In genomic region chr4:83248486-83248885, GRCh38 we compare ENCODE assay signal across 24 cellular contexts. TPM values are rescaled to one million over a fixed set of nuclear protein-coding genes. Genes with fewer than 3 reads are reported as not detected.
A peak's percentile ranks its signal among the peaks of the same experiment; 100 is the strongest.
DNase-seq lines count a peak whose midpoint lies in the region; ATAC-seq, FAIRE-seq and TF ChIP-seq lines count a peak whose summit lies in the region.
"Had no signal": no experiment of that assay in that cellular context is flagged by ENCODE, and none has a peak within 500 bp of the region (broad histone marks: within the 10 kb centered on the region; RNA-seq: fewer than 3 reads in every experiment).

No MANE protein-coding gene starts in this region.

- whole genome bisulfite sequencing in esophagus, 2 donors, result 69 to 73% methylated on average over 5 of the region's 5 CpGs
- WGBS in small intestine, 3 donors, result 37 to 79% (median 53%) methylated on average over 5 of the region's 5 CpGs

- CTCF ChIA-PET in Panc1 (lab: Charles Lee), result no interaction called here

- no peak for TF ChIP-seq CTCF in Panc1 (IDR thresholded peaks at IDR 0.05)

- H3K27me3 ChIP-seq in Panc1 (ENCODE audit: control insufficient read depth, insufficient read depth, low read length), result no peaks in the 10 kb centered on the region
- no peaks in the 10 kb centered on the region for H3K27me3 ChIP-seq in esophagus (ENCODE audit: control insufficient read depth in 1 of 2, insufficient read depth in 2 of 2, low read length in 2 of 2)
- no peaks in the 10 kb centered on the region for H3K27me3 ChIP-seq in small intestine (ENCODE audit: control insufficient read depth in 2 of 2, insufficient read depth in 2 of 2, low read length in 2 of 2)
- H3K27me3 ChIP-seq: heart right ventricle, vagina had no signal

- DNase-seq in HPDE6-E6E7 (ENCODE audit: extremely low spot score) (peak; percentile 40), Panc1 (ENCODE audit: low read depth, low spot score) (no peak), small intestine (peak; percentile 60), hypothalamus (lab: John Stamatoyannopoulos, UW) (no peak)
- DNase-seq in stimulated activated naive CD4-positive, alpha-beta T cell treated with Interleukin-2 at 50 U/mL for 16 hours (lab: John Stamatoyannopoulos, UW), result no peak
- DNase-seq: activated CD4-positive, alpha-beta T cell treated with anti-CD3 and anti-CD28 coated beads for 1 hour; activated T-cell treated with anti-CD3 and anti-CD28 coated beads, Interleukin-2, amount 50 U/mL, for 1 hour; AML-193; CD8-positive, alpha-beta T cell; DMS53; heart right ventricle; HFFc6; immature natural killer cell; MM.1S; NCI-H1436 treated with DMSO at 0.1 percent for 48 hours; NCI-H524; stimulated activated CD4-positive, alpha-beta T cell treated with anti-CD3 and anti-CD28 coated beads, Interleukin-1b, Interleukin-23, amount 100 ng/mL, for 48 hours had no signal

- in situ Hi-C loops in Panc1 (cut with HindIII; ENCODE audit: low pct_unique_long_range_greater_than_20kb, low sequenced_read_pairs), result no loop called here

- no peak for FAIRE-seq in small intestine (lab: Jason Lieb, UNC)
- FAIRE-seq: endometrium, HepG2 had no signal

- POLR2A ChIA-PET in Panc1 (lab: Charles Lee), result no interaction called here

- H3K27ac ChIP-seq in Panc1 (ENCODE audit: low read length) (peak overlapping the region; percentile 79), esophagus (ENCODE audit: low read depth in 2 of 2, low read length in 1 of 2) (peak overlapping the region; percentile 30 to 83), small intestine (ENCODE audit: low read depth in 1 of 2, low read length in 1 of 2) (peak overlapping the region in 1 of 2 donors; percentile 44)
- H3K27ac ChIP-seq: heart right ventricle, vagina had no signal

- H3K4me1 ChIP-seq in Panc1 (ENCODE audit: control insufficient read depth, insufficient read depth, low read length) (peaks cover 14% of the 10 kb centered on the region), esophagus (ENCODE audit: control insufficient read depth in 2 of 2, insufficient read depth in 2 of 2, low read length in 1 of 2) (peaks cover 0 to 12% of the 10 kb centered on the region in 2 donors), small intestine (ENCODE audit: control insufficient read depth in 2 of 2, insufficient read depth in 1 of 2, low read depth in 1 of 2, low read length in 1 of 2) (peaks cover 0 to 2% of the 10 kb centered on the region in 2 donors)
- H3K4me1 ChIP-seq: vagina had no signal

- intact Hi-C loops in Panc1 (cut with micrococcal nuclease; ENCODE audit: unreplicated experiment), result no loop called here

- BruUV-seq in Panc1 (replicated peaks; lab: Mats Ljungman, UMichigan), result no TSS peak

- H3K36me3 ChIP-seq in Panc1 (ENCODE audit: control insufficient read depth, insufficient read depth, low read length) (no peaks in the 10 kb centered on the region), esophagus (ENCODE audit: control insufficient read depth in 2 of 2, insufficient read depth in 2 of 2, low read length in 1 of 2) (no peaks in the 10 kb centered on the region), small intestine (ENCODE audit: control insufficient read depth in 2 of 2, insufficient read depth in 2 of 2, low read length in 2 of 2) (no peaks in the 10 kb centered on the region)
- H3K36me3 ChIP-seq: heart right ventricle, vagina had no signal

- H3K9me3 ChIP-seq in Panc1 (ENCODE audit: control insufficient read depth, insufficient read depth, low read depth, low read length) (no peaks in the 10 kb centered on the region), esophagus (ENCODE audit: control insufficient read depth in 2 of 2, insufficient read depth in 1 of 2, low read depth in 1 of 2, low read length in 1 of 2) (no peaks in the 10 kb centered on the region), small intestine (ENCODE audit: control insufficient read depth, low read depth) (no peaks in the 10 kb centered on the region)
- H3K9me3 ChIP-seq: vagina had no signal

- ATAC-seq in Panc1 (peak; percentile 75), HG03520 (IDR thresholded peaks at IDR 0.05; ENCODE audit: unreplicated experiment) (no peak)
- ATAC-seq: CD8-positive, alpha-beta T cell; Right ventricle myocardium inferior; stimulated activated effector memory CD8-positive, alpha-beta T cell treated with anti-CD3 and anti-CD28 coated beads, Interleukin-12 subunit alpha, Interleukin-12 subunit beta, amount 100 ng/mL, for 72 hours had no signal

- H3K4me3 ChIP-seq in Panc1 (ENCODE audit: low read depth in 2 of 2, low read length in 2 of 2) (no peak overlapping the region), esophagus (ENCODE audit: low read depth in 1 of 2, low read length in 2 of 2) (no peak overlapping the region), small intestine (ENCODE audit: low read depth in 1 of 2, low read length in 2 of 2) (no peak overlapping the region)
- H3K4me3 ChIP-seq: heart right ventricle, vagina had no signal

RNA-seq across cellular contexts. Expression of gene COQ2, which starts 36.1 kb away (rescaled TPM):
- total RNA-seq in Panc1 (2021; ENCODE audit: unreplicated experiment), result 28.1 TPM
- polyA plus RNA-seq in Panc1 (2012; ENCODE audit: insufficient read length), result 16.7 TPM
- polyA plus RNA-seq in esophagus (10 to 100 TPM in 1 of 2 donors, 1 to 10 TPM in 1; 9.1 to 12.5 TPM), small intestine (10 to 100 TPM in 1 of 3 donors, 1 to 10 TPM in 2; 6.3 to 21.7 (median 7.0) TPM)

Comparison
In these comparisons a context has a peak if more than half of its experiments do, and no peak if none do; other contexts are left out.
1. DNase-seq: peak in HPDE6-E6E7 (single experiment) and small intestine (single experiment); none in Panc1 (single experiment), stimulated activated naive CD4-positive, alpha-beta T cell treated with Interleukin-2 at 50 U/mL for 16 hours (single experiment) and hypothalamus (0 of 51).